Comparison of ENCODE assay signal across 1 cellular context in genomic region chr16:66905633-66906539, GRCh38.
A peak's percentile ranks its signal among the peaks of the same experiment; 100 is the strongest.
TF ChIP-seq lines count a peak whose summit lies in the region.

No MANE protein-coding gene starts in this region.

TF ChIP-seq in HEK293, 187 proteins besides CTCF, POLR2A, EP300 and RAD21 (continued from another document):
- TF ChIP-seq PATZ1 (tag by site-specific recombination; IDR thresholded peaks at IDR 0.05): peak; percentile 62
- no peak for TF ChIP-seq MEIS1 (CRISPR knock-in tag; IDR thresholded peaks at IDR 0.05; ENCODE audit: borderline replicate concordance)
- TF ChIP-seq ZBTB44 (tag by site-specific recombination; IDR thresholded peaks at IDR 0.05): peak; percentile 50; the same call in 1 of the 2 replicates
- no peak for TF ChIP-seq ZSCAN16 (tag by site-specific recombination; IDR thresholded peaks at IDR 0.05)
- TF ChIP-seq ZNF645 (tag by site-specific recombination; IDR thresholded peaks at IDR 0.05): no peak
- TF ChIP-seq ZNF48 (tag by site-specific recombination; IDR thresholded peaks at IDR 0.05): no peak
- TF ChIP-seq SP2 (tag by site-specific recombination; IDR thresholded peaks at IDR 0.05): no peak
- TF ChIP-seq ZNF221 (tag by site-specific recombination; IDR thresholded peaks at IDR 0.05; ENCODE audit: borderline replicate concordance): no peak
- TF ChIP-seq ZNF571 (tag by site-specific recombination; IDR thresholded peaks at IDR 0.05): no peak
- no peak for TF ChIP-seq SP7 (tag by site-specific recombination; IDR thresholded peaks at IDR 0.05)
- TF ChIP-seq ZNF549 (tag by site-specific recombination; IDR thresholded peaks at IDR 0.05): no peak
- TF ChIP-seq ZBTB48 (tag by site-specific recombination; IDR thresholded peaks at IDR 0.05): peak; percentile 98
- no peak for TF ChIP-seq BCL11B (tag by site-specific recombination; IDR thresholded peaks at IDR 0.05; ENCODE audit: low read depth)
- no peak for TF ChIP-seq KLF16 (tag by site-specific recombination; IDR thresholded peaks at IDR 0.05)
- TF ChIP-seq ZBTB1 (tag by site-specific recombination; IDR thresholded peaks at IDR 0.05): no peak
- TF ChIP-seq KLF9 (tag by site-specific recombination; IDR thresholded peaks at IDR 0.05; ENCODE audit: low read depth): peak; percentile 44; the same call in 1 of the 2 replicates
- TF ChIP-seq KLF8 (tag by site-specific recombination; IDR thresholded peaks at IDR 0.05): no peak
- TF ChIP-seq ZNF658 (tag by site-specific recombination; IDR thresholded peaks at IDR 0.05): no peak
